In the genomic region with DNA sequence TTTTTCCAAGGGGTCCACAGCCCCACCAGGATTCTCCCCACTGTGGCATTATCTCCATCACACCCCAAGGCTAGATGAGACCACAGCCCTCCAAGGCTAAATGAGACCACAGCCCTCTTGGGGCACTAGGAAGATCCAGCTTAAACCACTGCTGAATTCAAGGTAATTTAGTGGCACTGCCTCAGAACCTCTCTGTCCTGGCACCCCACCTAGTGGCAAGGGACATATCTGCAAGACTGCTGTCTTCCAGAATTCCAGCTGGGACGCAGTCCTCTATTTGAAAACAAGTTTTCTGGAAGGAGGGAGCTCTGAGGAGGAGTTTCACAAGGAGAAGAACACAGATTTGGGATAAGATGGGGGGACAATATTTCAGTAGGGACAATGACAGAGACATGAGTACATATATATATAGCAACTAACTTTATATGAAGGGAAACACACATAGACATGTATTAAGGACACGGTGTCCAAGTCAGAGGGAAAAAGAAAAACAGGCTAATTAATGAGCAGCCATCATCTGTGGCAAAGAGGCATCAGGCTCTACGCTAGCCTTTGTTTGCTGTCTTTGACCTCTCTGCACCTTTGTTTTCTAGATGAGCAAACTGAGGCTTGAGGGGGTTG, we compare ENCODE assay signal across 9 cellular contexts. TPM values are rescaled to one million over a fixed set of nuclear protein-coding genes. Genes with fewer than 3 reads are reported as not detected.
DNase-seq lines count a peak whose midpoint lies in the region; ATAC-seq and TF ChIP-seq lines count a peak whose summit lies in the region.
"Had no signal": no experiment of that assay in that cellular context is flagged by ENCODE, and none has a peak within 500 bp of the region (broad histone marks: within the 10 kb centered on the region; RNA-seq: fewer than 3 reads in every experiment).

No MANE protein-coding gene starts in this region.

- H3K4me1 Mint-ChIP-seq in WTC11 = peaks cover 10% of the 10 kb centered on the region
- no peaks in the 10 kb centered on the region for H3K4me1 Mint-ChIP-seq in natural killer cell treated with Interleukin-12 subunit alpha and Interleukin-12 subunit beta and Interleukin-15 and Interleukin-18, amount 100 ng/mL, for 72 hours (ENCODE audit: low read depth in 2 of 2)
- H3K4me1 Mint-ChIP-seq in activated T-helper 2 cell treated with anti-CD3 and anti-CD28 coated beads, Interferon-gamma antibody, Interleukin-2, Interleukin-4, amounts not matched to agents 10 μg/mL and 5 μg/mL and 100 μg/mL, durations not matched to agents 14 hours and 24 hours and 36 hours (ENCODE audit: low read depth) = peaks cover 8% of the 10 kb centered on the region
- no peaks in the 10 kb centered on the region for H3K4me1 Mint-ChIP-seq in CD4-positive, alpha-beta memory T cell

- no peaks in the 10 kb centered on the region for H3K79me2 ChIP-seq in Loucy (ENCODE audit: insufficient read depth, low read length)

- H3K9me3 ChIP-seq in heart right ventricle = no peaks in the 10 kb centered on the region
- no peaks in the 10 kb centered on the region for H3K9me3 ChIP-seq in right cardiac atrium (ENCODE audit: control insufficient read depth, low read length)
- no peaks in the 10 kb centered on the region for H3K9me3 ChIP-seq in Loucy (ENCODE audit: insufficient read depth, low read depth, low read length)
- no peaks in the 10 kb centered on the region for H3K9me3 ChIP-seq in CD4-positive, alpha-beta memory T cell (ENCODE audit: control insufficient read depth in 1 of 2, low read length in 2 of 2)

- no peak overlapping the region for H3K9ac ChIP-seq in Loucy (ENCODE audit: low read depth, low read length, poor library complexity, severe bottlenecking)

- no peaks in the 10 kb centered on the region for H3K9me3 Mint-ChIP-seq in WTC11
- H3K9me3 Mint-ChIP-seq in natural killer cell treated with Interleukin-12 subunit alpha and Interleukin-12 subunit beta and Interleukin-15 and Interleukin-18, amount 100 ng/mL, for 72 hours = no peaks in the 10 kb centered on the region
- H3K9me3 Mint-ChIP-seq in activated T-helper 2 cell treated with anti-CD3 and anti-CD28 coated beads, Interferon-gamma antibody, Interleukin-2, Interleukin-4, amounts not matched to agents 10 μg/mL and 5 μg/mL and 100 μg/mL, durations not matched to agents 14 hours and 24 hours and 36 hours = no peaks in the 10 kb centered on the region
- H3K9me3 Mint-ChIP-seq in CD4-positive, alpha-beta memory T cell = no peaks in the 10 kb centered on the region

- H3K4me3 Mint-ChIP-seq in WTC11 = no peak overlapping the region
- H3K4me3 Mint-ChIP-seq in natural killer cell treated with Interleukin-12 subunit alpha and Interleukin-12 subunit beta and Interleukin-15 and Interleukin-18, amount 100 ng/mL, for 72 hours = no peak overlapping the region
- no peak overlapping the region for H3K4me3 Mint-ChIP-seq in activated T-helper 2 cell treated with anti-CD3 and anti-CD28 coated beads, Interferon-gamma antibody, Interleukin-2, Interleukin-4, amounts not matched to agents 10 μg/mL and 5 μg/mL and 100 μg/mL, durations not matched to agents 14 hours and 24 hours and 36 hours (ENCODE audit: low read depth)
- no peak overlapping the region for H3K4me3 Mint-ChIP-seq in CD4-positive, alpha-beta memory T cell

- H3K9me2 ChIP-seq in Loucy (replicated peaks; ENCODE audit: low read depth, low read length) = no peaks in the 10 kb centered on the region

- no peaks in the 10 kb centered on the region for H3K4me1 ChIP-seq in heart right ventricle
- H3K4me1 ChIP-seq in right cardiac atrium (ENCODE audit: control insufficient read depth, insufficient read depth, low read length) = no peaks in the 10 kb centered on the region
- no peaks in the 10 kb centered on the region for H3K4me1 ChIP-seq in Loucy (ENCODE audit: insufficient read depth, low read length, poor library complexity, severe bottlenecking)
- no peaks in the 10 kb centered on the region for H3K4me1 ChIP-seq in CD4-positive, alpha-beta memory T cell (ENCODE audit: insufficient read depth, low read length)

- H3F3A ChIP-seq in Loucy (ENCODE audit: low read depth) = no peaks in the 10 kb centered on the region

- H3K36me3 ChIP-seq in heart right ventricle = no peaks in the 10 kb centered on the region
- H3K36me3 ChIP-seq in Loucy (ENCODE audit: insufficient read depth, low read length) = no peaks in the 10 kb centered on the region
- no peaks in the 10 kb centered on the region for H3K36me3 ChIP-seq in CD4-positive, alpha-beta memory T cell (ENCODE audit: insufficient read depth, low read length)

- H3K27me3 Mint-ChIP-seq in WTC11 (ENCODE audit: low read depth) = peaks cover 3% of the 10 kb centered on the region
- peaks cover 17 to 19% of the 10 kb centered on the region in 2 donors for H3K27me3 Mint-ChIP-seq in natural killer cell treated with Interleukin-12 subunit alpha and Interleukin-12 subunit beta and Interleukin-15 and Interleukin-18, amount 100 ng/mL, for 72 hours
- H3K27me3 Mint-ChIP-seq in activated T-helper 2 cell treated with anti-CD3 and anti-CD28 coated beads, Interferon-gamma antibody, Interleukin-2, Interleukin-4, amounts not matched to agents 10 μg/mL and 5 μg/mL and 100 μg/mL, durations not matched to agents 14 hours and 24 hours and 36 hours (ENCODE audit: low read depth) = no peaks in the 10 kb centered on the region
- peaks cover 0 to 2% of the 10 kb centered on the region in 2 donors for H3K27me3 Mint-ChIP-seq in CD4-positive, alpha-beta memory T cell

- WGBS in heart right ventricle, 2 donors = 50 to 57% methylated on average over 3 of the region's 3 CpGs
- WGBS in right cardiac atrium = 54% methylated on average over 3 of the region's 3 CpGs

- H3K27ac ChIP-seq in heart right ventricle (no peak overlapping the region), right cardiac atrium (ENCODE audit: low read length) (no peak overlapping the region)
- no peak overlapping the region for H3K27ac ChIP-seq in CD4-positive, alpha-beta memory T cell (ENCODE audit: low read depth, low read length)

- ATAC-seq in heart right ventricle (no peak), right cardiac atrium (no peak), WTC11 (peak; percentile 85), left lobe of liver (peak; percentile 72)
- ATAC-seq in natural killer cell treated with Interleukin-12 subunit alpha and Interleukin-12 subunit beta and Interleukin-15 and Interleukin-18, amount 100 ng/mL, for 72 hours = no peak

- H2AFZ ChIP-seq in Loucy (ENCODE audit: low read length) = no peak overlapping the region

- POLR2A ChIA-PET in WTC11 (lab: Charles Lee) = no interaction called here
- POLR2A ChIA-PET in CD4-positive, alpha-beta memory T cell (lab: Charles Lee; ENCODE audit: partially characterized antibody) = no interaction called here

- H3K36me3 Mint-ChIP-seq in WTC11 = no peaks in the 10 kb centered on the region
- no peaks in the 10 kb centered on the region for H3K36me3 Mint-ChIP-seq in natural killer cell treated with Interleukin-12 subunit alpha and Interleukin-12 subunit beta and Interleukin-15 and Interleukin-18, amount 100 ng/mL, for 72 hours
- H3K36me3 Mint-ChIP-seq in activated T-helper 2 cell treated with anti-CD3 and anti-CD28 coated beads, Interferon-gamma antibody, Interleukin-2, Interleukin-4, amounts not matched to agents 10 μg/mL and 5 μg/mL and 100 μg/mL, durations not matched to agents 14 hours and 24 hours and 36 hours (ENCODE audit: low read depth) = no peaks in the 10 kb centered on the region
- H3K36me3 Mint-ChIP-seq in CD4-positive, alpha-beta memory T cell = no peaks in the 10 kb centered on the region

- H3K4me2 ChIP-seq in Loucy (ENCODE audit: low read depth, low read length, poor library complexity, severe bottlenecking) = no peak overlapping the region

- CTCF ChIA-PET in WTC11 (lab: Charles Lee) = interaction anchor here (0.6 to 2.1 kb wide), 27 partner anchors 9 to 1110 kb away, joined by 3 to 65 read pairs (median 5); a partner anchor contains a TSS
- CTCF ChIA-PET in CD4-positive, alpha-beta memory T cell (lab: Charles Lee; ENCODE audit: partially characterized antibody) = interaction anchor here (1.2 to 1.3 kb wide), 2 partner anchors 9 to 19 kb away, joined by 3 to 6 read pairs; a partner anchor contains a TSS

- TF ChIP-seq CTCF in heart right ventricle (IDR thresholded peaks at IDR 0.05) (peak in 8 of 9 donors; percentile 15 to 58 (median 46)), Loucy (conservative IDR thresholded peaks at IDR 0.05; ENCODE audit: low read length) (peak; percentile 70), WTC11 (IDR thresholded peaks at IDR 0.05) (peak; percentile 31; the same call in 1 of the 2 replicates)

- intact Hi-C loops in heart right ventricle (cut with DNase I) (no loop called here), right cardiac atrium (cut with DNase I) (no loop called here)
- intact Hi-C loops in activated T-helper 2 cell treated with anti-CD3 and anti-CD28 coated beads, Interferon-gamma antibody, Interleukin-2, Interleukin-4, amounts not matched to agents 10 μg/mL and 5 μg/mL and 100 μg/mL, durations not matched to agents 14 hours and 24 hours and 36 hours (cut with micrococcal nuclease) = no loop called here
- intact Hi-C loops in CD4-positive, alpha-beta memory T cell (cut with micrococcal nuclease) = no loop called here

- H3K27me3 ChIP-seq in heart right ventricle (peaks cover 0 to 34% (median 0%) of the 10 kb centered on the region in 7 donors), right cardiac atrium (ENCODE audit: control insufficient read depth, insufficient read depth) (no peaks in the 10 kb centered on the region), Loucy (ENCODE audit: insufficient read depth, low read length, poor library complexity, severe bottlenecking) (no peaks in the 10 kb centered on the region)
- H3K27me3 ChIP-seq in CD4-positive, alpha-beta memory T cell (ENCODE audit: insufficient read depth, low read length) = no peaks in the 10 kb centered on the region

- H3K4me3 ChIP-seq in heart right ventricle = no peak overlapping the region
- no peak overlapping the region for H3K4me3 ChIP-seq in right cardiac atrium (ENCODE audit: low read length)
- no peak overlapping the region for H3K4me3 ChIP-seq in Loucy (ENCODE audit: low read length, poor library complexity, severe bottlenecking)
- H3K4me3 ChIP-seq in CD4-positive, alpha-beta memory T cell (ENCODE audit: low read length in 2 of 2) = no peak overlapping the region

- no peak overlapping the region for H3K27ac Mint-ChIP-seq in WTC11
- H3K27ac Mint-ChIP-seq in natural killer cell treated with Interleukin-12 subunit alpha and Interleukin-12 subunit beta and Interleukin-15 and Interleukin-18, amount 100 ng/mL, for 72 hours = no peak overlapping the region
- no peak overlapping the region for H3K27ac Mint-ChIP-seq in activated T-helper 2 cell treated with anti-CD3 and anti-CD28 coated beads, Interferon-gamma antibody, Interleukin-2, Interleukin-4, amounts not matched to agents 10 μg/mL and 5 μg/mL and 100 μg/mL, durations not matched to agents 14 hours and 24 hours and 36 hours
- peak overlapping the region in 1 of 7 donors; percentile 44 for H3K27ac Mint-ChIP-seq in CD4-positive, alpha-beta memory T cell

- no peaks in the 10 kb centered on the region for H4K20me1 ChIP-seq in Loucy (ENCODE audit: insufficient read depth, low read length, poor library complexity, severe bottlenecking)

- no peak for DNase-seq in heart right ventricle
- DNase-seq in right cardiac atrium = no peak
- peak; percentile 65 for DNase-seq in WTC11 (ENCODE audit: low spot score)
- DNase-seq in left lobe of liver (ENCODE audit: low spot score) = no peak
- DNase-seq in natural killer cell treated with Interleukin-12 subunit alpha and Interleukin-12 subunit beta and Interleukin-15 and Interleukin-18, amount 100 ng/mL, for 72 hours (ENCODE audit: low spot score) = no peak
- no peak for DNase-seq in activated T-helper 2 cell treated with anti-CD3 and anti-CD28 coated beads, Interferon-gamma antibody, Interleukin-2, Interleukin-4, amounts not matched to agents 10 μg/mL and 5 μg/mL and 100 μg/mL, durations not matched to agents 14 hours and 24 hours and 36 hours (ENCODE audit: low spot score)
- DNase-seq in CD4-positive, alpha-beta memory T cell = no peak

RNA-seq across cellular contexts. Expression of a gene that starts 9.3 kb away (rescaled TPM):
- 10 to 100 TPM; 22.9 to 33.5 (median 25.0) TPM for total RNA-seq in heart right ventricle
- 10 to 100 TPM; 25.5 to 35.7 TPM for polyA plus RNA-seq in heart right ventricle
- 10 to 100 TPM; 25.0 to 29.5 (median 27.7) TPM for total RNA-seq in right cardiac atrium
- 50.3 TPM for polyA plus RNA-seq in right cardiac atrium
- total RNA-seq in WTC11 (2021) = 20.4 to 21.7 TPM (median 20.5 TPM) in 3 replicates
- total RNA-seq in left lobe of liver = 12.2 TPM
- total RNA-seq in natural killer cell treated with Interleukin-12 subunit alpha and Interleukin-12 subunit beta and Interleukin-15 and Interleukin-18, amount 100 ng/mL, for 72 hours = 10 to 100 TPM in 1 of 2 donors, 1 to 10 TPM in 1; 9.4 to 12.7 TPM
- 9.9 and 11.3 TPM in 2 replicates for total RNA-seq in activated T-helper 2 cell treated with anti-CD3 and anti-CD28 coated beads, Interferon-gamma antibody, Interleukin-2, Interleukin-4, amounts not matched to agents 10 μg/mL and 5 μg/mL and 100 μg/mL, durations not matched to agents 14 hours and 24 hours and 36 hours
- total RNA-seq in CD4-positive, alpha-beta memory T cell = 1 to 10 TPM; 5.6 to 6.5 TPM
- polyA plus RNA-seq in CD4-positive, alpha-beta memory T cell = 10 to 100 TPM; 24.9 to 31.4 TPM

RNA-seq across cellular contexts. Expression of a gene that starts 9.6 kb away (rescaled TPM):
- total RNA-seq in heart right ventricle (10 to 100 TPM; 12.4 to 32.2 (median 16.1) TPM), right cardiac atrium (10 to 100 TPM; 24.9 to 31.5 (median 27.9) TPM), WTC11 (2021) (22.5 to 26.1 TPM (median 25.9 TPM) in 3 replicates), left lobe of liver (22.0 TPM)
- polyA plus RNA-seq in heart right ventricle (10 to 100 TPM in 1 of 2 donors, 1 to 10 TPM in 1; 8.6 to 41.4 TPM), right cardiac atrium (33.1 TPM)
- total RNA-seq in natural killer cell treated with Interleukin-12 subunit alpha and Interleukin-12 subunit beta and Interleukin-15 and Interleukin-18, amount 100 ng/mL, for 72 hours = 10 to 100 TPM; 21.1 to 22.2 TPM
- total RNA-seq in activated T-helper 2 cell treated with anti-CD3 and anti-CD28 coated beads, Interferon-gamma antibody, Interleukin-2, Interleukin-4, amounts not matched to agents 10 μg/mL and 5 μg/mL and 100 μg/mL, durations not matched to agents 14 hours and 24 hours and 36 hours = 25.9 and 26.7 TPM in 2 replicates
- 1 to 10 TPM; 6.5 to 7.1 TPM for total RNA-seq in CD4-positive, alpha-beta memory T cell
- 10 to 100 TPM; 15.8 to 20.3 TPM for polyA plus RNA-seq in CD4-positive, alpha-beta memory T cell

RNA-seq across cellular contexts. Expression of a gene that starts 51.8 kb away (rescaled TPM):
- total RNA-seq in heart right ventricle = not detected
- polyA plus RNA-seq in heart right ventricle = not detected
- not detected for total RNA-seq in right cardiac atrium
- not detected for polyA plus RNA-seq in right cardiac atrium
- 0.30 to 1.0 TPM (median 0.60 TPM) in 3 replicates for total RNA-seq in WTC11 (2021)
- total RNA-seq in left lobe of liver = 0.25 TPM
- not detected for total RNA-seq in natural killer cell treated with Interleukin-12 subunit alpha and Interleukin-12 subunit beta and Interleukin-15 and Interleukin-18, amount 100 ng/mL, for 72 hours
- total RNA-seq in activated T-helper 2 cell treated with anti-CD3 and anti-CD28 coated beads, Interferon-gamma antibody, Interleukin-2, Interleukin-4, amounts not matched to agents 10 μg/mL and 5 μg/mL and 100 μg/mL, durations not matched to agents 14 hours and 24 hours and 36 hours = not detected in 2 replicates
- total RNA-seq in CD4-positive, alpha-beta memory T cell = not detected
- polyA plus RNA-seq in CD4-positive, alpha-beta memory T cell = not detected
- polyA plus RNA-seq: adipose tissue had no signal

Comparison
In these comparisons a context has a peak if more than half of its experiments do, and no peak if none do; other contexts are left out.
1. ATAC-seq: peak in WTC11 (single experiment) and left lobe of liver (single experiment); none in heart right ventricle (0 of 8), right cardiac atrium (0 of 2) and natural killer cell treated with Interleukin-12 subunit alpha and Interleukin-12 subunit beta and Interleukin-15 and Interleukin-18, amount 100 ng/mL, for 72 hours (0 of 2).
2. Peak in every context shown above with its lines, with median percentiles within 50 percentile points of each other: CTCF ChIP-seq.